20 cellular contexts compared by ENCODE assay signal in the genomic region with DNA sequence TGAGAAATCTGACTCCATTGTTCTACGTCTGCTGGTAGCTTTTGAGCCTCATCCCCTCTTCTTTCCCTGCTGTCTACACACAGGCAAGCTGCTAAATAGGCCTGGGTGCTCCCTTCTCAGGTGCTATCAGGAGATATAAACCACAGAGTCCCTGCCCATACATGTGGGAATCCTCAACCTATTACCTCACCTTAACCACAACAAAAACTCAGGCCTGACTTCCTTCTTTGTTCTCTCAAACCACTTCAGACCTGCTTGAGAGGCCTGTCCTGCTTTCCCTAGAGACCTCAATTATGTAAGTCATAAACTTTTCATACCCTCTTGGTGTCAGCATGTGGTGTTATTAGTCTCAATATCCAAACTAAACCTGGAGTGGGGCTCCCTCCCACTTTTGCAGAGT.
A peak's percentile ranks its signal among the peaks of the same experiment; 100 is the strongest.
DNase-seq lines count a peak whose midpoint lies in the region; ATAC-seq lines count a peak whose summit lies in the region.
"Had no signal": no experiment of that assay in that cellular context is flagged by ENCODE, and none has a peak within 500 bp of the region (broad histone marks: within the 10 kb centered on the region; RNA-seq: fewer than 3 reads in every experiment).

No MANE protein-coding gene starts in this region.

- CTCF ChIA-PET in T-cell (lab: Charles Lee), result no interaction called here

- no peak overlapping the region for H3K4me2 ChIP-seq in Karpas-422 (ENCODE audit: low read depth, low read length, poor library complexity, severe bottlenecking)

- H3K9me2 ChIP-seq in Karpas-422 (replicated peaks; ENCODE audit: insufficient read depth, low read length), result no peaks in the 10 kb centered on the region

- H3K4me3 Mint-ChIP-seq in T-cell, result no peak overlapping the region
- H3K4me3 Mint-ChIP-seq: CD4-positive, alpha-beta memory T cell; dendritic cell treated with granulocyte-macrophage colony-stimulating factor and Interleukin-4, amounts not matched to agents 40 ng/mL and 50 ng/mL, for 4 days; stimulated activated naive B cell treated with anti-CD40 and anti-IgM and Interleukin-4, amounts not matched to agents 10 μg/mL and 1 μg/mL and 100 μg/mL, for 72 hours had no signal

- no peaks in the 10 kb centered on the region for H3K4me1 Mint-ChIP-seq in T-cell
- H3K4me1 Mint-ChIP-seq: CD4-positive, alpha-beta memory T cell; stimulated activated naive B cell treated with anti-CD40 and anti-IgM and Interleukin-4, amounts not matched to agents 10 μg/mL and 1 μg/mL and 100 μg/mL, for 72 hours had no signal

- peak; percentile 25 for DNase-seq in NCI-H748 (lab: John Stamatoyannopoulos, UW; ENCODE audit: unreplicated experiment)
- DNase-seq in NCI-H748 treated with DMSO at 0.1 percent for 48 hours (lab: John Stamatoyannopoulos, UW), result no peak
- DNase-seq in NCI-H69 (lab: John Stamatoyannopoulos, UW), result peak; percentile 72
- DNase-seq in islet precursor cell, result peak; percentile 85
- DNase-seq in cerebellar cortex (ENCODE audit: low spot score), result no peak
- no peak for DNase-seq in Karpas-422
- no peak for DNase-seq in T-cell
- DNase-seq: activated CD8-positive, alpha-beta memory T cell treated with anti-CD3 and anti-CD28 coated beads for 24 hours; activated effector memory CD4-positive, alpha-beta T cell treated with Interleukin-2 at 50 U/mL for 16 hours; CD4-positive, alpha-beta memory T cell; mesenchymal stem cell; NCI-H1930; nucleus accumbens; stimulated activated naive B cell treated with anti-CD40 and anti-IgM and Interleukin-4, amounts not matched to agents 10 μg/mL and 1 μg/mL and 100 μg/mL, for 72 hours; upper lobe of left lung had no signal

- peaks cover 31% of the 10 kb centered on the region for H3K9me3 ChIP-seq in Karpas-422 (ENCODE audit: low read length)
- H3K9me3 ChIP-seq: ascending aorta, upper lobe of left lung had no signal

- no peaks in the 10 kb centered on the region for H4K20me1 ChIP-seq in Karpas-422 (ENCODE audit: insufficient read depth, low read depth, low read length)

- no peaks in the 10 kb centered on the region for H3K36me3 ChIP-seq in Karpas-422 (ENCODE audit: insufficient read depth, low read length)
- H3K36me3 ChIP-seq: ascending aorta, upper lobe of left lung had no signal

- H3K27ac Mint-ChIP-seq in T-cell, result no peak overlapping the region
- H3K27ac Mint-ChIP-seq: CD4-positive, alpha-beta memory T cell; dendritic cell treated with granulocyte-macrophage colony-stimulating factor and Interleukin-4, amounts not matched to agents 40 ng/mL and 50 ng/mL, for 4 days; stimulated activated naive B cell treated with anti-CD40 and anti-IgM and Interleukin-4, amounts not matched to agents 10 μg/mL and 1 μg/mL and 100 μg/mL, for 72 hours had no signal

- no peak overlapping the region for H3K4me3 ChIP-seq in Karpas-422 (ENCODE audit: low read length)
- H3K4me3 ChIP-seq: ascending aorta, K562, upper lobe of left lung had no signal

- no peaks in the 10 kb centered on the region for H3K4me1 ChIP-seq in Karpas-422 (ENCODE audit: low read length)
- H3K4me1 ChIP-seq: ascending aorta, upper lobe of left lung had no signal

- no peak overlapping the region for H3K9ac ChIP-seq in Karpas-422 (ENCODE audit: low read length)

- no peak overlapping the region for H2AFZ ChIP-seq in Karpas-422 (ENCODE audit: low read length)

- H3K36me3 Mint-ChIP-seq in T-cell, result no peaks in the 10 kb centered on the region
- H3K36me3 Mint-ChIP-seq: CD4-positive, alpha-beta memory T cell; stimulated activated naive B cell treated with anti-CD40 and anti-IgM and Interleukin-4, amounts not matched to agents 10 μg/mL and 1 μg/mL and 100 μg/mL, for 72 hours had no signal

- peaks cover 0 to 10% (median 10%) of the 10 kb centered on the region in 3 donors for H3K9me3 Mint-ChIP-seq in T-cell
- H3K9me3 Mint-ChIP-seq: dendritic cell treated with granulocyte-macrophage colony-stimulating factor and Interleukin-4, amounts not matched to agents 40 ng/mL and 50 ng/mL, for 4 days; stimulated activated naive B cell treated with anti-CD40 and anti-IgM and Interleukin-4, amounts not matched to agents 10 μg/mL and 1 μg/mL and 100 μg/mL, for 72 hours had no signal

- H3K27ac ChIP-seq in Karpas-422 (ENCODE audit: low read length), result no peak overlapping the region
- H3K27ac ChIP-seq: ascending aorta, upper lobe of left lung, VCaP had no signal

- POLR2A ChIA-PET in T-cell (lab: Charles Lee), result no interaction called here

- no peaks in the 10 kb centered on the region for H3K79me2 ChIP-seq in Karpas-422 (ENCODE audit: low read length)

- no peaks in the 10 kb centered on the region for H3K27me3 ChIP-seq in Karpas-422 (ENCODE audit: low read length)
- H3K27me3 ChIP-seq: ascending aorta, upper lobe of left lung had no signal

- ATAC-seq in T-cell (replicated peaks in 1 of 4) (no peak), HG03139 (IDR thresholded peaks at IDR 0.05; ENCODE audit: unreplicated experiment) (no peak)
- ATAC-seq: K562; stimulated activated naive B cell treated with anti-CD40 and anti-IgM and Interleukin-4, amounts not matched to agents 10 μg/mL and 1 μg/mL and 100 μg/mL, for 72 hours had no signal

- no peaks in the 10 kb centered on the region for H3K27me3 Mint-ChIP-seq in T-cell
- H3K27me3 Mint-ChIP-seq: CD4-positive, alpha-beta memory T cell; dendritic cell treated with granulocyte-macrophage colony-stimulating factor and Interleukin-4, amounts not matched to agents 40 ng/mL and 50 ng/mL, for 4 days; stimulated activated naive B cell treated with anti-CD40 and anti-IgM and Interleukin-4, amounts not matched to agents 10 μg/mL and 1 μg/mL and 100 μg/mL, for 72 hours had no signal

Comparison
In these comparisons a context has a peak if more than half of its experiments do, and no peak if none do; other contexts are left out.
1. DNase-seq: peak in NCI-H748 (single experiment), NCI-H69 (single experiment) and islet precursor cell (single experiment); none in NCI-H748 treated with DMSO at 0.1 percent for 48 hours (single experiment), cerebellar cortex (single experiment), Karpas-422 (single experiment) and T-cell (0 of 34).